8 cellular contexts compared by ENCODE assay signal in genomic region chr7:45920543-45921380, GRCh38. TPM values are rescaled to one million over a fixed set of nuclear protein-coding genes. Genes with fewer than 3 reads are reported as not detected.
DNase-seq lines count a peak whose midpoint lies in the region; ATAC-seq and TF ChIP-seq lines count a peak whose summit lies in the region.

IGFBP3 (minus strand) TSS chr7:45921272; CDS start chr7:45921140, 132 bp downstream.

- no peak for TF ChIP-seq CTCF in GM23338 (conservative IDR thresholded peaks at IDR 0.05; ENCODE audit: low read depth in 2 of 2)
- no peak for TF ChIP-seq CTCF in SK-N-SH (IDR thresholded peaks at IDR 0.05)
- no peak for TF ChIP-seq CTCF in lower leg skin (IDR thresholded peaks at IDR 0.05)

- peak within 1 kb of the TSS; percentile 55 for H3K9ac ChIP-seq in SK-N-SH

- H3K27ac ChIP-seq in ACC112 (ENCODE audit: low read depth, low read length) (no peak within 1 kb of the TSS), GM23338 (ENCODE audit: low read depth) (no peak within 1 kb of the TSS), SK-N-SH (ENCODE audit: low read depth in 2 of 2, low read length in 1 of 2) (no peak within 1 kb of the TSS), ectodermal cell (ENCODE audit: insufficient read depth, low read depth, low read length, poor library complexity, severe bottlenecking) (no peak within 1 kb of the TSS)

- peaks cover 56% of the 10 kb centered on the region for H3K27me3 Mint-ChIP-seq in GM23338 (ENCODE audit: insufficient read depth, low read depth, poor library complexity)

- POLR2A ChIA-PET in SK-N-SH (lab: Yijun Ruan, JAX), result interaction anchor here (0.8 kb wide), 1 partner anchor 1268 kb away, joined by 3 read pairs; no protein-coding TSS in a partner anchor

- peaks cover 20% of the 10 kb centered on the region for H3K27me3 ChIP-seq in ACC112 (ENCODE audit: insufficient read depth, low read length)
- peaks cover 57% of the 10 kb centered on the region for H3K27me3 ChIP-seq in GM23338 (ENCODE audit: insufficient read depth)
- H3K27me3 ChIP-seq in SK-N-SH (ENCODE audit: insufficient read depth), result no peaks in the 10 kb centered on the region
- H3K27me3 ChIP-seq in ectodermal cell (ENCODE audit: control insufficient read depth, insufficient read depth, low read length, poor library complexity, severe bottlenecking), result peaks cover 57% of the 10 kb centered on the region

- TF ChIP-seq EP300 in SK-N-SH (IDR thresholded peaks at IDR 0.05; ENCODE audit: borderline replicate concordance in 1 of 2, low read depth in 1 of 2, low read length in 1 of 2), result no peak

- WGBS in SK-N-SH (ENCODE audit: low lambda C conversion rate), result 0% methylated on average over 27 of the region's 109 CpGs
- 1% methylated on average over 109 of the region's 109 CpGs for WGBS in ectodermal cell, 2 experiments
- WGBS in lower leg skin, 2 donors, result 1 to 2% methylated on average over 24 to 29 of the region's 109 CpGs

- peak within 1 kb of the TSS; percentile 82 for H3K4me3 Mint-ChIP-seq in GM23338

- H3K4me1 ChIP-seq in ACC112 (ENCODE audit: control insufficient read depth, insufficient read depth, low read length, unreplicated experiment), result peaks cover 22% of the 10 kb centered on the region
- H3K4me1 ChIP-seq in GM23338 (ENCODE audit: insufficient read depth), result peaks cover 51% of the 10 kb centered on the region
- H3K4me1 ChIP-seq in SK-N-SH (ENCODE audit: control insufficient read depth in 1 of 2, insufficient read depth in 2 of 2, low read depth in 1 of 2, low read length in 1 of 2), result peaks cover 26 to 38% of the 10 kb centered on the region in 2 experiments
- H3K4me1 ChIP-seq in ectodermal cell (ENCODE audit: control insufficient read depth, insufficient read depth, low read length), result peaks cover 13% of the 10 kb centered on the region

- intact Hi-C loops in lower leg skin (cut with DNase I; ENCODE audit: low total_unique reads), result loop anchor here (5.0 kb wide), 1 partner anchor 1167 kb away; no protein-coding TSS in a partner anchor

- no peak for TF ChIP-seq RAD21 in SK-N-SH (IDR thresholded peaks at IDR 0.05; ENCODE audit: low read length)

- H3K36me3 ChIP-seq in ACC112 (ENCODE audit: insufficient read depth, low read length), result no peaks in the 10 kb centered on the region
- H3K36me3 ChIP-seq in GM23338 (ENCODE audit: insufficient read depth), result no peaks in the 10 kb centered on the region
- peaks cover 2 to 22% of the 10 kb centered on the region in 2 experiments for H3K36me3 ChIP-seq in SK-N-SH (replicated peaks in 1 of 2; ENCODE audit: control insufficient read depth in 1 of 2, insufficient read depth in 2 of 2, low read length in 1 of 2)
- H3K36me3 ChIP-seq in ectodermal cell (ENCODE audit: control insufficient read depth, insufficient read depth, low read length), result no peaks in the 10 kb centered on the region

- peak within 1 kb of the TSS; percentile 79 for H3K4me3 ChIP-seq in ACC112 (ENCODE audit: low read depth, low read length)
- peak within 1 kb of the TSS; percentile 77 for H3K4me3 ChIP-seq in GM23338
- H3K4me3 ChIP-seq in SK-N-SH (ENCODE audit: low read depth in 2 of 2, low read length in 1 of 2), result peak within 1 kb of the TSS; percentile 58 to 72
- H3K4me3 ChIP-seq in ectodermal cell (ENCODE audit: insufficient read depth, low read depth, low read length), result peak within 1 kb of the TSS; percentile 57
- H3K4me3 ChIP-seq in lower leg skin (ENCODE audit: low read depth, poor library complexity, severe bottlenecking), result peak within 1 kb of the TSS; percentile 37

- H3K9me2 ChIP-seq in GM23338 (ENCODE audit: insufficient read depth) (0 out of 2 replicates have a peak, but pooled peaks cover 3% of the 10 kb centered on the region), SK-N-SH (no peaks in the 10 kb centered on the region)

- peak within 1 kb of the TSS; percentile 51 for H2AFZ ChIP-seq in ACC112 (ENCODE audit: low read length, unreplicated experiment)
- H2AFZ ChIP-seq in GM23338, result peak within 1 kb of the TSS; percentile 90
- H2AFZ ChIP-seq in SK-N-SH (ENCODE audit: low read depth), result peak within 1 kb of the TSS; percentile 24; the same call in 1 of the 2 replicates

- H3K4me2 ChIP-seq in GM23338, result peak within 1 kb of the TSS; percentile 84
- peak within 1 kb of the TSS; percentile 84 for H3K4me2 ChIP-seq in SK-N-SH

- peaks cover 40% of the 10 kb centered on the region for H3K4me1 Mint-ChIP-seq in GM23338

- H3K9me3 Mint-ChIP-seq in GM23338, result no peaks in the 10 kb centered on the region

- ATAC-seq in GM23338 (peak; percentile 60), HG03442 (IDR thresholded peaks at IDR 0.05; ENCODE audit: unreplicated experiment) (no peak)

- 0 out of 2 replicates have a peak, but pooled peaks cover 7% of the 10 kb centered on the region for H4K20me1 ChIP-seq in GM23338 (replicated peaks; ENCODE audit: insufficient read depth)
- peaks cover 32% of the 10 kb centered on the region for H4K20me1 ChIP-seq in SK-N-SH (ENCODE audit: insufficient read depth)

- no peaks in the 10 kb centered on the region for H3K79me2 ChIP-seq in ACC112 (ENCODE audit: control insufficient read depth, insufficient read depth, low read length, unreplicated experiment)
- H3K79me2 ChIP-seq in GM23338 (replicated peaks; ENCODE audit: insufficient read depth), result no peaks in the 10 kb centered on the region
- peaks cover 28% of the 10 kb centered on the region for H3K79me2 ChIP-seq in SK-N-SH (ENCODE audit: insufficient read depth)

- DNase-seq in GM23338 (ENCODE audit: low spot score) (peak; percentile 85), SK-N-SH (peak; percentile 90), lower leg skin (ENCODE audit: low spot score in 2 of 2) (no peak), superior temporal gyrus (ENCODE audit: extremely low spot score) (peak; percentile 29), activated gamma-delta T cell (lab: John Stamatoyannopoulos, UW) (no peak)

- peaks cover 4% of the 10 kb centered on the region; the same call in 2 of the 3 replicates for H3K36me3 Mint-ChIP-seq in GM23338 (ENCODE audit: low read depth)

- CTCF ChIA-PET in SK-N-SH (lab: Yijun Ruan, JAX), result interaction anchor here (0.6 to 10.7 kb wide), 37 partner anchors 9 to 1333 kb away, joined by 3 to 291 read pairs (median 5); partner anchors contain the start of gene IGFBP1

- no peaks in the 10 kb centered on the region for H3K9me3 ChIP-seq in SK-N-SH
- no peaks in the 10 kb centered on the region for H3K9me3 ChIP-seq in ectodermal cell (ENCODE audit: control insufficient read depth, low read length)

- H3F3A ChIP-seq in GM23338 (replicated peaks; ENCODE audit: low read depth) (peaks cover 6% of the 10 kb centered on the region; the same call in 1 of the 2 replicates), SK-N-SH (replicated peaks; ENCODE audit: insufficient read depth) (peaks cover 32% of the 10 kb centered on the region)

- no peak within 1 kb of the TSS for H3K27ac Mint-ChIP-seq in GM23338

- TF ChIP-seq POLR2A in lower leg skin (IDR thresholded peaks at IDR 0.05), result peak in 1 of 2 donors; percentile 11

TF ChIP-seq in GM23338, 12 proteins besides CTCF, POLR2A, EP300 and RAD21:
- TF ChIP-seq EZH2phosphoT487 (IDR thresholded peaks at IDR 0.05; ENCODE audit: unreplicated experiment) (no peak), CREB1 (CRISPR knock-in tag; IDR thresholded peaks at IDR 0.05; ENCODE audit: low read depth) (peak; percentile 55), POLR2AphosphoS5 (IDR thresholded peaks at IDR 0.05; ENCODE audit: low read depth) (peak; percentile 64)

TF ChIP-seq in SK-N-SH, 30 proteins besides CTCF, POLR2A, EP300 and RAD21 (continues in another document):
- TF ChIP-seq GATA2 (CRISPR knock-in tag; IDR thresholded peaks at IDR 0.05) (no peak), ELF1 (IDR thresholded peaks at IDR 0.05) (no peak), TAF1 (IDR thresholded peaks at IDR 0.05; ENCODE audit: borderline replicate concordance, low read depth, low read length) (no peak), POLR2AphosphoS5 (IDR thresholded peaks at IDR 0.05; ENCODE audit: low read depth, low read length) (no peak), IRF3 (IDR thresholded peaks at IDR 0.05; ENCODE audit: low read depth, low read length) (no peak), YY1 (IDR thresholded peaks at IDR 0.05; ENCODE audit: low read depth) (no peak), RFX5 (IDR thresholded peaks at IDR 0.05; ENCODE audit: low read length) (no peak), NRF1 (IDR thresholded peaks at IDR 0.05; ENCODE audit: low read depth, low read length) (peak; percentile 74), SMC3 (IDR thresholded peaks at IDR 0.05; ENCODE audit: low read depth, low read length) (no peak), FOXJ3 (CRISPR knock-in tag; IDR thresholded peaks at IDR 0.05) (no peak)
- TF ChIP-seq, protein P1, sequence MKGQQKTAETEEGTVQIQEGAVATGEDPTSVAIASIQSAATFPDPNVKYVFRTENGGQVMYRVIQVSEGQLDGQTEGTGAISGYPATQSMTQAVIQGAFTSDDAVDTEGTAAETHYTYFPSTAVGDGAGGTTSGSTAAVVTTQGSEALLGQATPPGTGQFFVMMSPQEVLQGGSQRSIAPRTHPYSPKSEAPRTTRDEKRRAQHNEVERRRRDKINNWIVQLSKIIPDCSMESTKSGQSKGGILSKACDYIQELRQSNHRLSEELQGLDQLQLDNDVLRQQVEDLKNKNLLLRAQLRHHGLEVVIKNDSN (IDR thresholded peaks at IDR 0.05; ENCODE audit: borderline replicate concordance, low read depth), result no peak

RNA-seq across cellular contexts. Expression of gene IGFBP3, which starts in this region (rescaled TPM):
- 8.2 and 11.2 TPM in 2 replicates for total RNA-seq in GM23338 (2014; rRNA removed; shearing (Covaris generic))
- 7.6 and 11.3 TPM in 2 replicates for polyA plus RNA-seq in GM23338 (2016; fragmentation: Nextera tagmentation; extraction: Ambion mirVana)
- 51.2 and 80.3 TPM in 2 replicates for polyA plus RNA-seq in SK-N-SH (2012; rRNA removed)
- polyA plus RNA-seq in SK-N-SH (2012; cell fraction: cytosol; rRNA removed), result 58.5 and 59.1 TPM in 2 replicates
- 80.5 and 102 TPM in 2 replicates for polyA plus RNA-seq in SK-N-SH (2012; cell fraction: nucleus; rRNA removed)
- polyA plus RNA-seq in ectodermal cell (2013, experiment 1 of 4), result 6.4 TPM
- 7.5 TPM for polyA plus RNA-seq in ectodermal cell (2013, experiment 2 of 4)
- polyA plus RNA-seq in ectodermal cell (2013, experiment 3 of 4), result 8.4 TPM
- 8.2 TPM for polyA plus RNA-seq in ectodermal cell (2013, experiment 4 of 4)
- total RNA-seq in lower leg skin, result 100 to 1,000 TPM; 126 to 765 (median 207) TPM

Comparison
In these comparisons a context has a peak if more than half of its experiments do, and no peak if none do; other contexts are left out.
1. RNA of gene IGFBP3 (total RNA-seq): 126 to 765 TPM in lower leg skin; 8.2 to 11.2 TPM in GM23338; every median in the first group is over 10 times any median in the second.
2. H2AFZ ChIP-seq: peak in every context shown above with its lines; median percentile 90 in GM23338; 51 in ACC112; 24 in SK-N-SH.
3. DNase-seq: peak in GM23338 (single experiment), SK-N-SH (single experiment) and superior temporal gyrus (single experiment); none in lower leg skin (0 of 2) and activated gamma-delta T cell (single experiment).
4. Peak in every context shown above with its lines, with median percentiles within 50 percentile points of each other: H3K4me3 ChIP-seq.